Comparison of ENCODE assay signal across 17 cellular contexts in the genomic region with DNA sequence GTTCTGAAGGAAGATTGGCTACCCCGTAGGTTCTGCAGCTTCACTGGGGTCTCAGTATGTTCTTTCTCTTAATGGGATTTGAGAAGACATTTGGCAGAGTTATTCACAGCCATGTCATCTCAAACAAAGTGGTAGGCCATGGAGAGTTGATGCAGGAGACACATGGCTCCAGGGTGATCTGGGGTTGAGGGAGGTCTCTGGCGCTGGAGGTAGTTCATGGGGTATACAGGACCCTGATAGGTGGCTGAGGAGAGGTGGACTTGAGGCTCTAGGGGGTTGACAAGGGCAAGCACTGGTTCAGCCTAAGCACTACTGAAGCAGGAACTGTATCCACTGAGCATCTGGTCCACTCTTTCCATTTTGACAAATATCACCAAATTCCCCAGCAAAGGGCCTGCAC.
DNase-seq lines count a peak whose midpoint lies in the region; ATAC-seq and TF ChIP-seq lines count a peak whose summit lies in the region.
"Had no signal": no experiment of that assay in that cellular context is flagged by ENCODE, and none has a peak within 500 bp of the region (broad histone marks: within the 10 kb centered on the region; RNA-seq: fewer than 3 reads in every experiment).

No MANE protein-coding gene starts in this region.

- ATAC-seq in gastrocnemius medialis (no peak), GM19455 (IDR thresholded peaks at IDR 0.05; ENCODE audit: unreplicated experiment) (no peak)
- ATAC-seq: A549; CD8-positive, alpha-beta T cell had no signal

- peaks cover 2% of the 10 kb centered on the region for H3K27me3 Mint-ChIP-seq in endothelial cell (ENCODE audit: unreplicated experiment)

- H3K27me3 ChIP-seq in vagina, result no peaks in the 10 kb centered on the region
- H3K27me3 ChIP-seq in gastrocnemius medialis, result no peaks in the 10 kb centered on the region
- H3K27me3 ChIP-seq: BLaER1 treated with 17β-estradiol and CSF1 and Interleukin-3, amounts not matched to agents 10 nM and 100 nM had no signal

- DNase-seq in ecto neural progenitor cell (ENCODE audit: low spot score) (peak; percentile 9), endothelial cell (ENCODE audit: low spot score) (no peak), vagina (ENCODE audit: extremely low spot score in 2 of 2) (peak; percentile 55 to 56), gastrocnemius medialis (no peak)
- DNase-seq: 8988T; AML-193; Caco-2; Calu3; CD4-positive, alpha-beta T cell; CD8-positive, alpha-beta T cell; DMS79 treated with DMSO at 0.1 percent for 48 hours; GF-D8 had no signal

- H3K27ac ChIP-seq in vagina (no peak overlapping the region), gastrocnemius medialis (no peak overlapping the region)
- H3K27ac ChIP-seq: A549; BLaER1 treated with 17β-estradiol and CSF1 and Interleukin-3, amounts not matched to agents 10 nM and 100 nM; C4-2B had no signal

- H3K4me3 Mint-ChIP-seq in endothelial cell (ENCODE audit: unreplicated experiment), result no peak overlapping the region
- H3K4me3 Mint-ChIP-seq: B cell; CD4-positive, alpha-beta T cell; CD8-positive, alpha-beta T cell had no signal

- peaks cover 17% of the 10 kb centered on the region for H3K4me1 Mint-ChIP-seq in endothelial cell (ENCODE audit: unreplicated experiment)
- H3K4me1 Mint-ChIP-seq: B cell had no signal

- TF ChIP-seq POLR2A in vagina (IDR thresholded peaks at IDR 0.05) (no peak), gastrocnemius medialis (IDR thresholded peaks at IDR 0.05) (no peak)

- intact Hi-C loops in vagina (cut with DNase I) (no loop called here), gastrocnemius medialis (cut with DNase I; ENCODE audit: low total_unique reads) (no loop called here)

- H3K9me3 Mint-ChIP-seq in endothelial cell (ENCODE audit: unreplicated experiment), result no peaks in the 10 kb centered on the region
- H3K9me3 Mint-ChIP-seq: CD4-positive, alpha-beta T cell; CD8-positive, alpha-beta T cell had no signal

- H3K36me3 ChIP-seq in vagina (no peaks in the 10 kb centered on the region), gastrocnemius medialis (no peaks in the 10 kb centered on the region)
- H3K36me3 ChIP-seq: BLaER1 treated with 17β-estradiol and CSF1 and Interleukin-3, amounts not matched to agents 10 nM and 100 nM had no signal

- H3K4me3 ChIP-seq in vagina (no peak overlapping the region), gastrocnemius medialis (no peak overlapping the region)
- H3K4me3 ChIP-seq: A549; BLaER1 treated with 17β-estradiol and CSF1 and Interleukin-3, amounts not matched to agents 10 nM and 100 nM had no signal

- TF ChIP-seq CTCF in endothelial cell (IDR thresholded peaks at IDR 0.05; ENCODE audit: unreplicated experiment), result no peak
- TF ChIP-seq CTCF in vagina (IDR thresholded peaks at IDR 0.05), result no peak
- TF ChIP-seq CTCF in gastrocnemius medialis (IDR thresholded peaks at IDR 0.05 in 4 of 5, conservative IDR thresholded peaks at IDR 0.05 in 1 of 5), result no peak

- H3K9me3 ChIP-seq in vagina (no peaks in the 10 kb centered on the region), gastrocnemius medialis (no peaks in the 10 kb centered on the region)
- H3K9me3 ChIP-seq: A549; BLaER1 treated with 17β-estradiol and CSF1 and Interleukin-3, amounts not matched to agents 10 nM and 100 nM; Caco-2 had no signal

- in situ Hi-C loops in gastrocnemius medialis (cut with MboI; ENCODE audit: low sequenced_read_pairs in 4 of 4), result no loop called here

- no peaks in the 10 kb centered on the region for H3K36me3 Mint-ChIP-seq in endothelial cell (ENCODE audit: low read depth, unreplicated experiment)
- H3K36me3 Mint-ChIP-seq: CD8-positive, alpha-beta T cell had no signal

- peak overlapping the region; percentile 78 for H3K27ac Mint-ChIP-seq in endothelial cell (ENCODE audit: unreplicated experiment)
- H3K27ac Mint-ChIP-seq: B cell; CD4-positive, alpha-beta T cell; CD8-positive, alpha-beta T cell had no signal

- H3K4me1 ChIP-seq in vagina, result no peaks in the 10 kb centered on the region
- H3K4me1 ChIP-seq in gastrocnemius medialis, result no peaks in the 10 kb centered on the region
- H3K4me1 ChIP-seq: A549; BLaER1 treated with 17β-estradiol and CSF1 and Interleukin-3, amounts not matched to agents 10 nM and 100 nM; Caco-2 had no signal

Comparison
In these comparisons a context has a peak if more than half of its experiments do, and no peak if none do; other contexts are left out.
1. DNase-seq: peak in ecto neural progenitor cell (single experiment) and vagina (2 of 2); none in endothelial cell (single experiment) and gastrocnemius medialis (0 of 2).